In the genomic region with DNA sequence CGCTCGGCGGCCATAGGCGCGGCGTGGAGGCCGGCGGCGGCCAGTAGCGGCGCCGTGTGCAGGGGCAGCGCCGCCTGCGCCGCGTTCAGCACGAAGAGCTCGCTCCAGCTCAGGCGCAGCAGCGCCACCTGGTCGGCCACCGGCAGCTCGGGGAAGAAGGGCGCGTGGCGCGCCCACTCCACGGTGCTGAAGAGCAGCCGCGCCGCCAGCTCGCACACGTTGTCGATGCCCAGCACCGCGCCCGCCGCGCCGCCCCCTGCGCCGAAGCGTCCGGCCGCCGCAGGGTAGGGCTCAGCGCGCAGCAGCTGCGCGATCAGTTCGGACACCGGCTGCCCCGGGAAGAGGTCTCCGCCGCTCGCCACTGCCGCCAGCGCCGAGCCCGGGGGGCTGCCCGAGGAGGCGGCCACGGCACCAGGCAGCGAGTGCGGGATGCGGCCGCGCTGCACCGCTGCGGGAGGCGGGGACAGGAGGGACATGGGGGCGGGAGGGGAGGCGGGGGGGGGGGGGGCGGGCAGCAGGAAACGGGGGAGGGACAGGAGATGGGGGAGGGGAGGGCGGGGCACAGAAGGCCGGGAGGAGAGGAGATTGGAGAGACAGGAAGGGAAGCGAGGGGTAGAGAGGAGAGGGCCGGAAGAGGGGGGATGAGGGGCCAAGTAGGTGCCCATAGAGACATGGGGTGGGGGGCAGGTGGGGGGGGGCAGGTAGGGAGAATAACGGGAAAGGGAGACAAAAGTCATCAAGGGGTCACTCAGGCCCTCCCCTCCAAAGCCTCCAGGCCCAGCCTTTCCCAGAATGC, we compare ENCODE assay signal across 8 cellular contexts. TPM values are rescaled to one million over a fixed set of nuclear protein-coding genes. Genes with fewer than 3 reads are reported as not detected.
DNase-seq lines count a peak whose midpoint lies in the region; ATAC-seq, FAIRE-seq and TF ChIP-seq lines count a peak whose summit lies in the region.

No MANE protein-coding gene starts in this region.

- peak; percentile 31 for TF ChIP-seq POLR2A in NB4 (IDR thresholded peaks at IDR 0.05; ENCODE audit: extremely low read depth, insufficient read length)

- DNase-seq in COLO668 (lab: John Stamatoyannopoulos, UW; ENCODE audit: unreplicated experiment) (peak; percentile 85), NB4 (ENCODE audit: low read depth) (peak; percentile 84), bronchial epithelial cell (ENCODE audit: low read depth) (peak; percentile 56), iris pigment epithelial cell (ENCODE audit: low read depth) (peak; percentile 81)
- DNase-seq in stimulated activated CD4-positive, alpha-beta T cell treated with anti-CD3 and anti-CD28 coated beads, Interleukin-12 subunit alpha, Interleukin-12 subunit beta, amount 100 ng/mL, for 4 hours = peak; percentile 68

- TF ChIP-seq CTCF in NB4 (IDR thresholded peaks at IDR 0.05; ENCODE audit: low read depth, low read length) (peak; percentile 31), WI38 (IDR thresholded peaks at IDR 0.05; ENCODE audit: low read depth, low read length) (no peak), bronchial epithelial cell (IDR thresholded peaks at IDR 0.05; ENCODE audit: insufficient read depth, low read length, severe bottlenecking) (peak; percentile 66)

- no peak for FAIRE-seq in bronchial epithelial cell (lab: Jason Lieb, UNC)

- H3K27me3 ChIP-seq in bronchial epithelial cell (ENCODE audit: control insufficient read depth, insufficient read depth, low read length) = no peaks in the 10 kb centered on the region

- peaks cover 26% of the 10 kb centered on the region for H3K36me3 ChIP-seq in bronchial epithelial cell (ENCODE audit: control insufficient read depth, insufficient read depth, low read length)

- H3K4me3 ChIP-seq in NB4 (ENCODE audit: low read depth, low read length) = peak overlapping the region; percentile 70
- peak overlapping the region; percentile 53 for H3K4me3 ChIP-seq in WI38 (ENCODE audit: low read depth, low read length)
- peak overlapping the region; percentile 51 for H3K4me3 ChIP-seq in bronchial epithelial cell (ENCODE audit: low read depth, low read length)

- peak; percentile 63 for ATAC-seq in GM21529 (IDR thresholded peaks at IDR 0.05; ENCODE audit: unreplicated experiment)
- ATAC-seq in GM18498 (IDR thresholded peaks at IDR 0.05; ENCODE audit: unreplicated experiment) = no peak

RNA-seq across cellular contexts. Expression of a gene that starts 9.8 kb away (rescaled TPM):
- total RNA-seq in bronchial epithelial cell = 2.0 and 3.2 TPM in 2 replicates

RNA-seq across cellular contexts. Expression of a gene that starts 9.9 kb away (rescaled TPM):
- 93.8 and 124 TPM in 2 replicates for total RNA-seq in bronchial epithelial cell

RNA-seq across cellular contexts. Expression of a gene that starts 20.7 kb away (rescaled TPM):
- 8.3 and 11.8 TPM in 2 replicates for total RNA-seq in bronchial epithelial cell

RNA-seq across cellular contexts. Expression of a gene that starts 28.7 kb away (rescaled TPM):
- 0.13 TPM in 1 of 2 replicates, not detected in the other for total RNA-seq in bronchial epithelial cell

RNA-seq across cellular contexts. Expression of a gene that starts 31.4 kb away (rescaled TPM):
- total RNA-seq in bronchial epithelial cell = 45.8 and 60.9 TPM in 2 replicates
